Comparison of ENCODE assay signal across 8 cellular contexts in the genomic region with DNA sequence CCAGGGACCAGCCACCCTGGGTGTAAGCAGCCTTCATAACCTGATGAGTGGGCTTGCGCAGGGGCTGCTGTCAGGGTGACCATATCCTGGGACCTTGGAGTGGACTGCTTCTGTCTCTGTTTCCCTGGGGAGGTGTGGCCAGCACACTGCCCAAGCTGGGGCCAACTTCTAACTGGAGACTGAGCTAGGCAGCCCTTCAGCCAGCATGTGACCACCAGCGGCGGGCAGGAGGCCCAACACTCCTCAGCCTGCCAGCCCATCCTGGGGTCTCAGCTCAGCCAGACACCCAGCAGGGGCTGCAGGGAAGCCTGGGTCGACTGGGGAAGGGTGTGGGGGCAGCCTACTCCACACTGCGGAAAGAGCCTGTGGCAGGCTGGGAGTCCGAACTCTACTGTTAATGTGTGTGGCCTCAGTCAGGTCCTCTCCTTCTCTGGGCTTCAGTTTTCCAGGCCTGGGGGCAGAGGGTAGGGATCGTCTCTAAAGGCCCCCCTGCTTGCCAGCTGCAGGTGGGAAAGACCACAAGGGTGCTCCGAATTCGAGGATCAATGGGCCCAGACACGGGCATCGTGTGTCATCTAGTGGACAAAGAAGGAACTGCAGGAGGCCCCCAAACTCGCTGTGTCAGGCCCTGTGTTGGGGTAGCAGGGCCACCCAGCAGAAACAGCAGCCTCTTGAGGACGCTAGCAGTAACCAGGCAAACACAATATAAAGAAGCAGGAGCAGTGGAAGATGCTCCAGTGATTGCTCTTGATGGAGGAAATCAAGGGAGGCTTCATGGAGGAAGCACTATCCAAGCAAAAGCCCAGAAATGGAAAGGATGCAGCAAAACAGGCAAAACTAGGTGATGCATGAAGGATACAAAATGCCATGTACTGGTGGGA. TPM values are rescaled to one million over a fixed set of nuclear protein-coding genes. Genes with fewer than 3 reads are reported as not detected.
DNase-seq lines count a peak whose midpoint lies in the region; ATAC-seq, FAIRE-seq and TF ChIP-seq lines count a peak whose summit lies in the region.

No MANE protein-coding gene starts in this region.

- peak; percentile 97 to 100 (median 99) for TF ChIP-seq CTCF in vagina (IDR thresholded peaks at IDR 0.05)

- H3K4me3 ChIP-seq in vagina = no peak overlapping the region

- ATAC-seq in HG02759 (IDR thresholded peaks at IDR 0.05; ENCODE audit: unreplicated experiment) (peak; percentile 50), GM18861 (IDR thresholded peaks at IDR 0.05; ENCODE audit: unreplicated experiment) (no peak)

- intact Hi-C loops in posterior cingulate gyrus (cut with DNase I) = loop anchor here (1.0 kb wide), 1 partner anchor 19 kb away; no protein-coding TSS in a partner anchor
- intact Hi-C loops in vagina (cut with DNase I) = no loop called here

- no peaks in the 10 kb centered on the region for H3K27me3 ChIP-seq in vagina

- in situ Hi-C loops in Caki2 (cut with HindIII; ENCODE audit: low pct_unique_long_range_greater_than_20kb, low sequenced_read_pairs) = no loop called here

- no peak for FAIRE-seq in frontal cortex (lab: Jason Lieb, UNC)

- H3K4me1 ChIP-seq in vagina = no peaks in the 10 kb centered on the region

- H3K27ac ChIP-seq in vagina = no peak overlapping the region

- no peaks in the 10 kb centered on the region for H3K36me3 ChIP-seq in vagina

- TF ChIP-seq POLR2A in vagina (IDR thresholded peaks at IDR 0.05) = no peak

- no peaks in the 10 kb centered on the region for H3K9me3 ChIP-seq in vagina

- DNase-seq in Caki2 (ENCODE audit: low read depth) (peak; percentile 29), RPMI8226 (peak; percentile 82), activated T-helper 1 cell treated with Interleukin-2 at 50 U/mL for 16 hours (ENCODE audit: low read depth) (peak; percentile 49), frontal cortex (ENCODE audit: low spot score in 2 of 2) (peak; percentile 58 to 76), posterior cingulate gyrus (peak in 9 of 10 donors; percentile 33 to 94 (median 67)), vagina (ENCODE audit: extremely low spot score in 2 of 2) (no peak)

RNA-seq across cellular contexts. Expression of a gene that starts 2.0 kb away (rescaled TPM):
- 0.17 TPM in 1 of 2 replicates, not detected in the other for total RNA-seq in Caki2 (2014; rRNA removed; shearing (Covaris generic); ENCODE audit: low replicate concordance)
- total RNA-seq in frontal cortex (4.1 TPM), vagina (8.3 TPM)

RNA-seq across cellular contexts. Expression of a gene that starts 7.0 kb away (rescaled TPM):
- 1.1 and 2.7 TPM in 2 replicates for total RNA-seq in Caki2 (2014; rRNA removed; shearing (Covaris generic); ENCODE audit: low replicate concordance)
- total RNA-seq in frontal cortex (0.41 TPM), vagina (1.7 TPM)

RNA-seq across cellular contexts. Expression of a gene that starts 8.5 kb away (rescaled TPM):
- 11.9 and 36.3 TPM in 2 replicates for total RNA-seq in Caki2 (2014; rRNA removed; shearing (Covaris generic); ENCODE audit: low replicate concordance)
- total RNA-seq in frontal cortex (58.7 TPM), vagina (103 TPM)

RNA-seq across cellular contexts. Expression of a gene that starts 36.4 kb away (rescaled TPM):
- total RNA-seq in Caki2 (2014; rRNA removed; shearing (Covaris generic); ENCODE audit: low replicate concordance) = 10.2 and 89.8 TPM in 2 replicates
- total RNA-seq in frontal cortex (7.3 TPM), vagina (13.5 TPM)

RNA-seq across cellular contexts. Expression of a gene that starts 37.1 kb away (rescaled TPM):
- 87.8 and 139 TPM in 2 replicates for total RNA-seq in Caki2 (2014; rRNA removed; shearing (Covaris generic); ENCODE audit: low replicate concordance)
- total RNA-seq in frontal cortex (115 TPM), vagina (68.0 TPM)

Comparison
In these comparisons a context has a peak if more than half of its experiments do, and no peak if none do; other contexts are left out.
1. DNase-seq: peak in Caki2 (single experiment), RPMI8226 (single experiment), activated T-helper 1 cell treated with Interleukin-2 at 50 U/mL for 16 hours (single experiment), frontal cortex (2 of 2) and posterior cingulate gyrus (9 of 10); none in vagina (0 of 2).